ENCODE assay signal across 16 cellular contexts in the genomic region with DNA sequence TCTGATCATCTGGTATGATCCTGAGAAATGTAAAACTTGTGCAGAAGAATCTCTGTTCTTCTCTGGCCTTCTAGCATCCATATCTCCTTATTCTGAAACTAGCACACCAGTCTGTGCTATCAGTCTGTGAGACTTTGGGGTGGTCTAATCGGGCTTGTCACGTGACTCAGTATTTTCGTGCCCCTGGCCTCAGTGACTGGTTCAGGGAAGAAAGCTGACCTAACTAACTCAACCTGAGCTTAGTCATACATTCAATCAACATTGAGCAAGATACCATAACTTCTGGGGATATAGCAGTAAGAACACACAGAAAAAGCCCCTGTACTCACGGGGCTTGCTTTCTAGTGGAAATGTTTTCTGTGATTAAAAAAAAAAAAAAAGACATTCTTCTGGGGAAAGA.
DNase-seq lines count a peak whose midpoint lies in the region; ATAC-seq, FAIRE-seq and TF ChIP-seq lines count a peak whose summit lies in the region.
"Had no signal": no experiment of that assay in that cellular context is flagged by ENCODE, and none has a peak within 500 bp of the region (broad histone marks: within the 10 kb centered on the region; RNA-seq: fewer than 3 reads in every experiment).

No MANE protein-coding gene starts in this region.

- ATAC-seq in HepG2 (no peak), right lobe of liver (no peak), RWPE2 (ENCODE audit: low read depth) (peak; percentile 66), GM21381 (IDR thresholded peaks at IDR 0.05; ENCODE audit: unreplicated experiment) (no peak), gastroesophageal sphincter (no peak), HG02623 (IDR thresholded peaks at IDR 0.05; ENCODE audit: unreplicated experiment) (no peak)
- ATAC-seq: SK-N-SH treated with all-trans-retinoic acid at 6 μM for 48 hours had no signal

- no peaks in the 10 kb centered on the region for H4K20me1 ChIP-seq in HepG2 (ENCODE audit: insufficient read depth, low read length)

- in situ Hi-C loops in HepG2 (cut with HindIII; ENCODE audit: extremely low pct_ligation_motif_present, low pct_unique_long_range_greater_than_20kb) = no loop called here

- no peak for TF ChIP-seq POLR2A in HepG2 (IDR thresholded peaks at IDR 0.05; ENCODE audit: insufficient read depth in 1 of 2, low read depth in 2 of 2, low read length in 2 of 2)
- no peak for TF ChIP-seq POLR2A in right lobe of liver (IDR thresholded peaks at IDR 0.05)
- no peak for TF ChIP-seq POLR2A in gastroesophageal sphincter (IDR thresholded peaks at IDR 0.05)

- H3K4me1 ChIP-seq in HepG2 (ENCODE audit: insufficient read depth, low read length) (no peaks in the 10 kb centered on the region), right lobe of liver (no peaks in the 10 kb centered on the region), RWPE2 (ENCODE audit: insufficient read depth, poor library complexity, severe bottlenecking) (peaks cover 3% of the 10 kb centered on the region), gastroesophageal sphincter (no peaks in the 10 kb centered on the region)

- BruUV-seq in HepG2 (replicated peaks; lab: Mats Ljungman, UMichigan) = no TSS peak

- no peak for FAIRE-seq in HepG2 (lab: Jason Lieb, UNC)
- FAIRE-seq: A204.1, G401.6, GM12891 had no signal

- CTCF ChIA-PET in HepG2 (lab: Yijun Ruan, JAX; ENCODE audit: low intra/inter-chr PET ratio, low total read pairs) = no interaction called here

- H3K9me3 ChIP-seq in HepG2 (ENCODE audit: low read length) (no peaks in the 10 kb centered on the region), right lobe of liver (no peaks in the 10 kb centered on the region), RWPE2 (ENCODE audit: severe bottlenecking) (no peaks in the 10 kb centered on the region), gastroesophageal sphincter (no peaks in the 10 kb centered on the region)

- DNase-seq in HepG2 (ENCODE audit: low spot score) (no peak), right lobe of liver (no peak), RWPE2 (ENCODE audit: low spot score) (no peak), cardiac fibroblast (ENCODE audit: low read depth in 2 of 2) (peak; percentile 11 to 29), NCI-H526 treated with DMSO at 0.1 percent for 48 hours (lab: John Stamatoyannopoulos, UW) (no peak)
- DNase-seq: NCI-H1436 treated with DMSO at 0.1 percent for 48 hours, NCI-H2081 treated with DMSO at 0.1 percent for 48 hours, NCI-H345, Right ventricle myocardium superior had no signal

- no peaks in the 10 kb centered on the region for H3K36me3 ChIP-seq in HepG2 (replicated peaks in 1 of 2; ENCODE audit: control insufficient read depth in 1 of 2, insufficient read depth in 2 of 2, low read length in 2 of 2)
- no peaks in the 10 kb centered on the region for H3K36me3 ChIP-seq in right lobe of liver
- H3K36me3 ChIP-seq in RWPE2 (ENCODE audit: low read depth) = no peaks in the 10 kb centered on the region
- H3K36me3 ChIP-seq in gastroesophageal sphincter = no peaks in the 10 kb centered on the region

- TF ChIP-seq CTCF in HepG2 (CRISPR knock-in tag; IDR thresholded peaks at IDR 0.05) = no peak
- no peak for TF ChIP-seq CTCF in right lobe of liver (IDR thresholded peaks at IDR 0.05)
- no peak for TF ChIP-seq CTCF in RWPE2 (IDR thresholded peaks at IDR 0.05; ENCODE audit: poor library complexity, severe bottlenecking)
- no peak for TF ChIP-seq CTCF in cardiac fibroblast (IDR thresholded peaks at IDR 0.05; ENCODE audit: low read depth, low read length)
- no peak for TF ChIP-seq CTCF in gastroesophageal sphincter (IDR thresholded peaks at IDR 0.05)

- no peak overlapping the region for H3K4me2 ChIP-seq in HepG2 (ENCODE audit: low read depth, low read length)

- H3K4me3 ChIP-seq in HepG2 (replicated peaks in 1 of 3; ENCODE audit: insufficient read depth in 1 of 3, low read depth in 2 of 3, low read length in 3 of 3) (no peak overlapping the region), right lobe of liver (no peak overlapping the region), RWPE2 (ENCODE audit: severe bottlenecking) (no peak overlapping the region), cardiac fibroblast (replicated peaks in 1 of 2; ENCODE audit: low read depth in 2 of 2, low read length in 2 of 2) (no peak overlapping the region), gastroesophageal sphincter (no peak overlapping the region)

- no peaks in the 10 kb centered on the region for H3K79me2 ChIP-seq in HepG2 (ENCODE audit: insufficient read depth, low read length)

- intact Hi-C loops in HepG2 (cut with micrococcal nuclease; ENCODE audit: unreplicated experiment) (no loop called here), right lobe of liver (cut with DNase I) (no loop called here)

- no peak for TF ChIP-seq EP300 in HepG2 (IDR thresholded peaks at IDR 0.05; ENCODE audit: low read depth in 2 of 2, low read length in 2 of 2)
- TF ChIP-seq EP300 in HepG2 (CRISPR knock-in tag; IDR thresholded peaks at IDR 0.05; ENCODE audit: borderline replicate concordance) = no peak
- TF ChIP-seq EP300 in gastroesophageal sphincter (IDR thresholded peaks at IDR 0.05) = no peak

- no peak overlapping the region for H2AFZ ChIP-seq in HepG2 (ENCODE audit: low read length)

- H3K9ac ChIP-seq in HepG2 (ENCODE audit: insufficient read depth, low read depth, low read length) = no peak overlapping the region

- H3K27me3 ChIP-seq in HepG2 (ENCODE audit: control insufficient read depth in 1 of 2, insufficient read depth in 2 of 2, low read length in 2 of 2) (no peaks in the 10 kb centered on the region), right lobe of liver (no peaks in the 10 kb centered on the region), RWPE2 (ENCODE audit: insufficient read depth, poor library complexity, severe bottlenecking) (no peaks in the 10 kb centered on the region), gastroesophageal sphincter (peaks cover 12% of the 10 kb centered on the region)

- 22% methylated on average over 4 of the region's 4 CpGs for WGBS in HepG2 (ENCODE audit: low lambda C conversion rate)
- WGBS in right lobe of liver (ENCODE audit: insufficient coverage, low coverage, low lambda C conversion rate, missing lambda C conversion rate) = 48% methylated on average over 4 of the region's 4 CpGs
- 88% methylated on average over 3 of the region's 4 CpGs; no CpG with 5 or more reads in 1 of the 2 donors for WGBS in gastroesophageal sphincter (ENCODE audit: low coverage in 1 of 2), 2 donors

- H3K27ac ChIP-seq in HepG2 (ENCODE audit: extremely low read length, insufficient read depth, low read length) (no peak overlapping the region), right lobe of liver (no peak overlapping the region), RWPE2 (ENCODE audit: poor library complexity, severe bottlenecking) (no peak overlapping the region), gastroesophageal sphincter (no peak overlapping the region)

- TF ChIP-seq RAD21 in HepG2 (CRISPR knock-in tag; IDR thresholded peaks at IDR 0.05) = no peak

- POLR2A ChIA-PET in HepG2 (lab: Yijun Ruan, JAX) = no interaction called here

TF ChIP-seq in HepG2, 621 proteins besides CTCF, POLR2A, EP300 and RAD21:
- TF ChIP-seq, protein P1, sequence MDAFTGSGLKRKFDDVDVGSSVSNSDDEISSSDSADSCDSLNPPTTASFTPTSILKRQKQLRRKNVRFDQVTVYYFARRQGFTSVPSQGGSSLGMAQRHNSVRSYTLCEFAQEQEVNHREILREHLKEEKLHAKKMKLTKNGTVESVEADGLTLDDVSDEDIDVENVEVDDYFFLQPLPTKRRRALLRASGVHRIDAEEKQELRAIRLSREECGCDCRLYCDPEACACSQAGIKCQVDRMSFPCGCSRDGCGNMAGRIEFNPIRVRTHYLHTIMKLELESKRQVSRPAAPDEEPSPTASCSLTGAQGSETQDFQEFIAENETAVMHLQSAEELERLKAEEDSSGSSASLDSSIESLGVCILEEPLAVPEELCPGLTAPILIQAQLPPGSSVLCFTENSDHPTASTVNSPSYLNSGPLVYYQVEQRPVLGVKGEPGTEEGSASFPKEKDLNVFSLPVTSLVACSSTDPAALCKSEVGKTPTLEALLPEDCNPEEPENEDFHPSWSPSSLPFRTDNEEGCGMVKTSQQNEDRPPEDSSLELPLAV (CRISPR knock-in tag; conservative IDR thresholded peaks at IDR 0.05; ENCODE audit: low read depth) = no peak
- TF ChIP-seq, protein P2, sequence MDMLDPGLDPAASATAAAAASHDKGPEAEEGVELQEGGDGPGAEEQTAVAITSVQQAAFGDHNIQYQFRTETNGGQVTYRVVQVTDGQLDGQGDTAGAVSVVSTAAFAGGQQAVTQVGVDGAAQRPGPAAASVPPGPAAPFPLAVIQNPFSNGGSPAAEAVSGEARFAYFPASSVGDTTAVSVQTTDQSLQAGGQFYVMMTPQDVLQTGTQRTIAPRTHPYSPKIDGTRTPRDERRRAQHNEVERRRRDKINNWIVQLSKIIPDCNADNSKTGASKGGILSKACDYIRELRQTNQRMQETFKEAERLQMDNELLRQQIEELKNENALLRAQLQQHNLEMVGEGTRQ (IDR thresholded peaks at IDR 0.05; ENCODE audit: low read depth, low read length) = peak; percentile 50; the same call in 1 of the 2 replicates
- TF ChIP-seq, protein P2 (CRISPR knock-in tag; IDR thresholded peaks at IDR 0.05; ENCODE audit: borderline replicate concordance) = no peak
- peak; percentile 82; the same call in 1 of the 2 replicates for TF ChIP-seq RAD51 (IDR thresholded peaks at IDR 0.05; ENCODE audit: borderline replicate concordance)

Comparison
In these comparisons a context has a peak if more than half of its experiments do, and no peak if none do; other contexts are left out.
1. DNase-seq: peak in cardiac fibroblast (2 of 2); none in HepG2 (single experiment), right lobe of liver (0 of 3), RWPE2 (single experiment) and NCI-H526 treated with DMSO at 0.1 percent for 48 hours (single experiment).